ENCODE assay signal across 8 cellular contexts in the genomic region with DNA sequence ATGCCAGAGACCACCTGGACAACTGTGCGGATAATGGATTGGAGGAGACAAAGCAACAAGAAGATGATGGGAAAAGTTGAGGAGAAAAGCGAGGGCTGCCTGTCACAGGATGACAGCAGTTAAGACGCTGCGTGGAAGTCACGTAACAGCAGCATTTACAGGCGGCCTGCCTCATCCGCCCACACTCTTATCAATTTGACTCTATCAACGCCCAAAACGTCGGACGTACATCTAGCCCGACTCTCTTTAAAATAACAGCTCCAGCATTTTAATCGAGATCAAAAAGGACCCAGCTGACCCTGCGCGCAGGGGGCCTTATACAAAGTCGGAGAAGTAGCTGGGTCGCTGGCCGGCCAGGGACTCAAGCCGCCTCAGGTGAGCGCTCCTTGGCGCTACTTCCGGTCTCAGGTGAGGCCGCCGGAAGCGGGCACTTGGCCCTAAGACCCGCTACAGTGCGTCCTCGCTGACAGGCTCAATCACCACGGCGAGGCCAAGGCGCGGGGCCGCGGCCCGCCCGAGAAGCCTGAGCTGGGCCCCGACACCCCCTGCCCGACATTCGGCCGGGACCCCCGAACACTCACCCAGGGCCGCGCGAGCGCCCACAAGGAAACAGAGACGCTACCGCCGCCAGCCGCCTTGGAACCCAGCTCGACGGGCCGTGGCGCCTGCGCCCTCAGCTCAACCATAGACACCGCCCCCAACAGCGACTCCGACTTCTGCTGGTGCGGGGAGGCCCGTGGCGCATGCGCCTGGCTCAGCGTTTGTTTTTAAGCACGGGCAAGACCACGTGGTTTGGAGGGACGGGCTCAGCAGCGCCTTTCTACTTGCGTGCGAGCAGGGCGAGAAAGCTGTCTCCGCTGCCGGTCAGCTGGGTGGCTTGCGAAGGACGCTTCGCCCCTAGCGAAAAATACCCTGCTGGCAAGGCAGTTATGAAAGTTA. TPM values are rescaled to one million over a fixed set of nuclear protein-coding genes. Genes with fewer than 3 reads are reported as not detected.
DNase-seq lines count a peak whose midpoint lies in the region; ATAC-seq and TF ChIP-seq lines count a peak whose summit lies in the region.

A gene (minus strand): TSS at position 741 of the 939 bp plus-strand sequence.

- H3K36me3 ChIP-seq in HUES48 (ENCODE audit: control insufficient read depth, insufficient read depth, low read length) (no peaks in the 10 kb centered on the region), NT2/D1 (ENCODE audit: insufficient read depth, insufficient read length, low read length) (peaks cover 5% of the 10 kb centered on the region), endodermal cell (ENCODE audit: control insufficient read depth, insufficient read depth, low read length) (no peaks in the 10 kb centered on the region)

- DNase-seq in Calu3 (peak; percentile 97), NT2/D1 (ENCODE audit: low read depth, low spot score) (peak; percentile 92), endodermal cell (peak; percentile 99), mesenteric fat pad (ENCODE audit: low spot score) (peak; percentile 99)
- DNase-seq in activated CD8-positive, alpha-beta memory T cell treated with anti-CD3 and anti-CD28 coated beads, Interleukin-2, amount 50 U/mL, for 1 hour (ENCODE audit: extremely low read depth) = peak; percentile 86
- DNase-seq in stimulated activated CD8-positive, alpha-beta memory T cell treated with anti-CD3 and anti-CD28 coated beads, Interleukin-15, amount 100 ng/mL, for 1 hour (ENCODE audit: low read depth) = peak; percentile 92

- intact Hi-C loops in Calu3 (cut with micrococcal nuclease; ENCODE audit: unreplicated experiment) = no loop called here

- peaks cover 28% of the 10 kb centered on the region for H3K36me3 Mint-ChIP-seq in Calu3 (ENCODE audit: insufficient read depth, unreplicated experiment)
- H3K36me3 Mint-ChIP-seq in endodermal cell (ENCODE audit: low read depth) = peaks cover 2% of the 10 kb centered on the region

- peaks cover 19% of the 10 kb centered on the region for H3K27me3 ChIP-seq in HUES48 (ENCODE audit: control insufficient read depth, insufficient read depth, low read length)
- H3K27me3 ChIP-seq in NT2/D1 (ENCODE audit: insufficient read depth, insufficient read length) = peaks cover 21% of the 10 kb centered on the region
- peaks cover 11% of the 10 kb centered on the region for H3K27me3 ChIP-seq in endodermal cell (ENCODE audit: control insufficient read depth, insufficient read depth, low read length, poor library complexity, severe bottlenecking)

- TF ChIP-seq CTCF in Calu3 (IDR thresholded peaks at IDR 0.05; ENCODE audit: unreplicated experiment) (no peak), endodermal cell (conservative IDR thresholded peaks at IDR 0.05) (peak; percentile 17)

- 6 to 9% methylated on average over 25 to 75 of the region's 75 CpGs for WGBS in endodermal cell (ENCODE audit: insufficient coverage in 1 of 2, insufficient read length in 1 of 2), 2 experiments

- H3K4me3 Mint-ChIP-seq in Calu3 (ENCODE audit: low read depth, unreplicated experiment) = peak within 1 kb of the TSS; percentile 92
- H3K4me3 Mint-ChIP-seq in endodermal cell = peak within 1 kb of the TSS; percentile 86

- peak within 1 kb of the TSS; percentile 67 for H3K27ac ChIP-seq in HUES48 (ENCODE audit: low read depth, low read length)
- no peak within 1 kb of the TSS for H3K27ac ChIP-seq in endodermal cell (ENCODE audit: low read depth, low read length)

- H3K4me3 ChIP-seq in HUES48 (ENCODE audit: low read depth, low read length) = peak within 1 kb of the TSS; percentile 73
- H3K4me3 ChIP-seq in NT2/D1 (ENCODE audit: insufficient read length, low read depth) = peak within 1 kb of the TSS; percentile 56
- peak within 1 kb of the TSS; percentile 82 for H3K4me3 ChIP-seq in endodermal cell (ENCODE audit: low read length)

- peaks cover 15% of the 10 kb centered on the region for H3K4me1 Mint-ChIP-seq in Calu3 (ENCODE audit: low read depth, unreplicated experiment)
- H3K4me1 Mint-ChIP-seq in endodermal cell = peaks cover 12% of the 10 kb centered on the region

- CTCF ChIA-PET in Calu3 (lab: Charles Lee) = interaction anchor here (0.6 to 1.7 kb wide), 6 partner anchors 12 to 880 kb away, joined by 3 to 5 read pairs (median 4); no protein-coding TSS in a partner anchor

- H3K4me1 ChIP-seq in HUES48 (ENCODE audit: control insufficient read depth, insufficient read depth, low read length) (peaks cover 16% of the 10 kb centered on the region; the same call in 1 of the 2 replicates), NT2/D1 (ENCODE audit: insufficient read depth, insufficient read length) (no peaks in the 10 kb centered on the region), endodermal cell (ENCODE audit: control insufficient read depth, insufficient read depth, low read length) (no peaks in the 10 kb centered on the region)

- H3K9ac ChIP-seq in HUES48 (ENCODE audit: low read depth, low read length) (peak within 1 kb of the TSS; percentile 39), NT2/D1 (ENCODE audit: insufficient read length, low read depth) (peak within 1 kb of the TSS; percentile 77), endodermal cell (ENCODE audit: extremely low read depth, low read length, poor library complexity, severe bottlenecking) (peak within 1 kb of the TSS; percentile 54)

- no TSS peak for BruUV-seq in Calu3 (replicated peaks; lab: Mats Ljungman, UMichigan)

- H3K9me3 ChIP-seq in HUES48 (ENCODE audit: control insufficient read depth, insufficient read depth, low read length) (no peaks in the 10 kb centered on the region; the same call in 1 of the 2 replicates), NT2/D1 (ENCODE audit: insufficient read depth, low read length) (peaks cover 1% of the 10 kb centered on the region; the same call in 1 of the 2 replicates), endodermal cell (ENCODE audit: control insufficient read depth, low read length) (no peaks in the 10 kb centered on the region)

- peak; percentile 81 for ATAC-seq in GM21423 (IDR thresholded peaks at IDR 0.05; ENCODE audit: unreplicated experiment)

- H3K27me3 Mint-ChIP-seq in Calu3 (ENCODE audit: unreplicated experiment) (peaks cover 13% of the 10 kb centered on the region), endodermal cell (ENCODE audit: insufficient read depth) (peaks cover 30% of the 10 kb centered on the region)

- no peaks in the 10 kb centered on the region for H3K9me3 Mint-ChIP-seq in Calu3 (ENCODE audit: low read depth, unreplicated experiment)
- no peaks in the 10 kb centered on the region for H3K9me3 Mint-ChIP-seq in endodermal cell

- H3K27ac Mint-ChIP-seq in Calu3 (ENCODE audit: unreplicated experiment) = peak within 1 kb of the TSS; percentile 83
- peak within 1 kb of the TSS; percentile 96 for H3K27ac Mint-ChIP-seq in endodermal cell

RNA-seq across cellular contexts. Expression of the gene that starts here (rescaled TPM):
- total RNA-seq in Calu3 (2022) = 25.7 and 32.0 TPM in 2 replicates
- total RNA-seq in endodermal cell = 10 to 100 TPM; 18.8 to 19.5 TPM
- 8.6 TPM for polyA plus RNA-seq in endodermal cell (2013, experiment 1 of 2)
- 7.0 TPM for polyA plus RNA-seq in endodermal cell (2013, experiment 2 of 2)
- 15.5 TPM for total RNA-seq in mesenteric fat pad
